ENCODE assay signal across 13 cellular contexts in the genomic region with DNA sequence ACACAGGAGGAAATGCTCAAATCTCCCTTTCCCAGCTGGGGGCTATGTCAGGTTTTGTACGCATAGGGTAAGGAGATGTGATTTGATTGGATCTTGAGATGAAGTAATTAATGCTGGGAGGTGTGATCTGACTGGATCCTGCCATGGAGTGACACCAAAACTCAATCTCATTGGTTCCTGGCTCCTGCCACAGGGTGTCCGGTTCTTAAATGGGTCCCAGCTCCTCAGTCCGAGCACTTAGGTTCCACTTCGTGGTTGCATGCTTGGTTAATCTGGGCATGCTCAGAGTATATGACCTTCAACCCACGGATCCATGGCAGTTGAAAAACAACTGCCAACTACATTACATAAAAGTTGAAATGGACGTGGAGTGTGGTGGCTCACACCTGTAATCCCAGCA. TPM values are rescaled to one million over a fixed set of nuclear protein-coding genes. Genes with fewer than 3 reads are reported as not detected.
A peak's percentile ranks its signal among the peaks of the same experiment; 100 is the strongest.
DNase-seq lines count a peak whose midpoint lies in the region; ATAC-seq and TF ChIP-seq lines count a peak whose summit lies in the region.
"Had no signal": no experiment of that assay in that cellular context is flagged by ENCODE, and none has a peak within 500 bp of the region (broad histone marks: within the 10 kb centered on the region; RNA-seq: fewer than 3 reads in every experiment).

No MANE protein-coding gene starts in this region.

- TF ChIP-seq CTCF in activated CD8-positive, alpha-beta T cell treated with anti-CD3 and anti-CD28 coated beads for 36 hours (IDR thresholded peaks at IDR 0.05), result no peak
- TF ChIP-seq CTCF in H9 (conservative IDR thresholded peaks at IDR 0.05), result no peak

- peak; percentile 18 for DNase-seq in activated CD8-positive, alpha-beta T cell treated with anti-CD3 and anti-CD28 coated beads for 36 hours
- no peak for DNase-seq in activated CD8-positive, alpha-beta T cell treated with anti-CD3 and anti-CD28 coated beads, Interleukin-2, amount 10 ng/mL, durations not matched to agents 7 days and 5 days
- DNase-seq in H9 (no peak), RKO (ENCODE audit: low spot score) (peak; percentile 86), HPDE6-E6E7 (ENCODE audit: extremely low spot score) (no peak), MG63 (no peak), cerebellar nuclear complex (lab: John Stamatoyannopoulos, UW) (no peak)
- DNase-seq in stimulated activated CD4-positive, alpha-beta T cell treated with anti-CD3 and anti-CD28 coated beads, Interleukin-4, amount 100 ng/mL, for 24 hours, result peak; percentile 8
- DNase-seq: GOT3, hypothalamus, left cardiac atrium, mucosa of descending colon, NCI-H1092 treated with DMSO at 0.1 percent for 48 hours had no signal

- no peak overlapping the region for H4K91ac ChIP-seq in H9 (ENCODE audit: insufficient read length, low read depth, low read length)

- intact Hi-C loops in activated CD8-positive, alpha-beta T cell treated with anti-CD3 and anti-CD28 coated beads for 36 hours (cut with micrococcal nuclease), result no loop called here

- H3K79me2 ChIP-seq in H9 (ENCODE audit: insufficient read depth, low read length), result peaks cover 11% of the 10 kb centered on the region; the same call in 1 of the 2 replicates

- H2BK20ac ChIP-seq in H9 (ENCODE audit: low read depth, low read length, poor library complexity, severe bottlenecking), result no peak overlapping the region

- peaks cover 17% of the 10 kb centered on the region for H3K4me1 Mint-ChIP-seq in activated CD8-positive, alpha-beta T cell treated with anti-CD3 and anti-CD28 coated beads for 36 hours (ENCODE audit: low read depth)
- peaks cover 11% of the 10 kb centered on the region for H3K4me1 Mint-ChIP-seq in activated CD8-positive, alpha-beta T cell treated with anti-CD3 and anti-CD28 coated beads, Interleukin-2, amount 10 ng/mL, durations not matched to agents 7 days and 5 days (ENCODE audit: low read depth)
- peaks cover 14 to 16% of the 10 kb centered on the region in 2 experiments for H3K4me1 Mint-ChIP-seq in H9

- H3K4me1 ChIP-seq in H9 (ENCODE audit: insufficient read depth, low read length), result peaks cover 2% of the 10 kb centered on the region; the same call in 1 of the 2 replicates

- POLR2A ChIA-PET in activated CD8-positive, alpha-beta T cell treated with anti-CD3 and anti-CD28 coated beads for 36 hours (lab: Charles Lee), result no interaction called here
- POLR2A ChIA-PET in activated CD8-positive, alpha-beta T cell treated with anti-CD3 and anti-CD28 coated beads, Interleukin-2, amount 10 ng/mL, durations not matched to agents 7 days and 5 days (lab: Charles Lee), result no interaction called here

- no peak overlapping the region for H3K27ac ChIP-seq in H9 (ENCODE audit: insufficient read length, low read depth, low read length)

- H2BK15ac ChIP-seq in H9 (ENCODE audit: low read depth, low read length), result no peak overlapping the region

- CTCF ChIA-PET in activated CD8-positive, alpha-beta T cell treated with anti-CD3 and anti-CD28 coated beads for 36 hours (lab: Charles Lee), result no interaction called here
- CTCF ChIA-PET in activated CD8-positive, alpha-beta T cell treated with anti-CD3 and anti-CD28 coated beads, Interleukin-2, amount 10 ng/mL, durations not matched to agents 7 days and 5 days (lab: Charles Lee), result no interaction called here

- H2BK5ac ChIP-seq in H9 (ENCODE audit: insufficient read length, low read length), result no peak overlapping the region

- H3K4me3 ChIP-seq in MG63, result no peak overlapping the region
- H3K4me3 ChIP-seq: mucosa of descending colon had no signal

- peaks cover 16% of the 10 kb centered on the region for H3K36me3 Mint-ChIP-seq in activated CD8-positive, alpha-beta T cell treated with anti-CD3 and anti-CD28 coated beads for 36 hours (ENCODE audit: low read depth)
- peaks cover 25% of the 10 kb centered on the region for H3K36me3 Mint-ChIP-seq in activated CD8-positive, alpha-beta T cell treated with anti-CD3 and anti-CD28 coated beads, Interleukin-2, amount 10 ng/mL, durations not matched to agents 7 days and 5 days (ENCODE audit: low read depth)
- H3K36me3 Mint-ChIP-seq in H9 (ENCODE audit: insufficient read depth in 1 of 3, low read depth in 3 of 3), result peaks cover 5 to 9% (median 6%) of the 10 kb centered on the region in 3 experiments

- no peak overlapping the region for H2AFZ ChIP-seq in H9 (ENCODE audit: low read length)

- peak overlapping the region; percentile 39 for H4K8ac ChIP-seq in H9 (replicated peaks; ENCODE audit: insufficient read length, low read depth, low read length)

- peaks cover 3% of the 10 kb centered on the region for H3K79me1 ChIP-seq in H9 (ENCODE audit: insufficient read depth, low read depth, low read length, poor library complexity, severe bottlenecking)

- ATAC-seq in activated CD8-positive, alpha-beta T cell treated with anti-CD3 and anti-CD28 coated beads for 36 hours, result no peak
- ATAC-seq in activated CD8-positive, alpha-beta T cell treated with anti-CD3 and anti-CD28 coated beads, Interleukin-2, amount 10 ng/mL, durations not matched to agents 7 days and 5 days, result no peak
- ATAC-seq: left cardiac atrium, mucosa of descending colon had no signal

- H3K4me2 ChIP-seq in H9 (ENCODE audit: insufficient read depth, insufficient read length, low read length), result no peak overlapping the region

- H3K23me2 ChIP-seq in H9 (ENCODE audit: insufficient read length, low read depth, low read length, poor library complexity, severe bottlenecking), result peaks cover 8% of the 10 kb centered on the region

- H3K9me3 ChIP-seq in H9 (ENCODE audit: control insufficient read depth, low read depth, low read length), result no peaks in the 10 kb centered on the region
- peaks cover 16% of the 10 kb centered on the region for H3K9me3 ChIP-seq in MG63
- H3K9me3 ChIP-seq: mucosa of descending colon had no signal

- H3K4ac ChIP-seq in H9 (ENCODE audit: low read depth, low read length), result no peak overlapping the region

- H3K4me3 Mint-ChIP-seq in activated CD8-positive, alpha-beta T cell treated with anti-CD3 and anti-CD28 coated beads for 36 hours, result no peak overlapping the region
- H3K4me3 Mint-ChIP-seq in activated CD8-positive, alpha-beta T cell treated with anti-CD3 and anti-CD28 coated beads, Interleukin-2, amount 10 ng/mL, durations not matched to agents 7 days and 5 days, result no peak overlapping the region
- no peak overlapping the region for H3K4me3 Mint-ChIP-seq in H9

- H2BK12ac ChIP-seq in H9 (ENCODE audit: insufficient read length, low read depth, low read length), result no peak overlapping the region

- peak overlapping the region; percentile 31 for H4K5ac ChIP-seq in H9 (ENCODE audit: insufficient read length, low read depth, low read length)

- H2AK5ac ChIP-seq in H9 (ENCODE audit: insufficient read length, low read length), result no peak overlapping the region

- no peak overlapping the region for H3K18ac ChIP-seq in H9 (ENCODE audit: insufficient read length, low read depth, low read length)

- no peak overlapping the region for H2BK120ac ChIP-seq in H9 (ENCODE audit: low read depth, low read length, poor library complexity, severe bottlenecking)

- H3K14ac ChIP-seq in H9 (ENCODE audit: insufficient read depth, low read length), result no peak overlapping the region

- no peak overlapping the region for H3K23ac ChIP-seq in H9 (ENCODE audit: insufficient read length, low read depth, low read length)

- no peak overlapping the region for H3K56ac ChIP-seq in H9 (ENCODE audit: insufficient read length, low read depth, low read length)

- peaks cover 9% of the 10 kb centered on the region for H3K36me3 ChIP-seq in MG63

- H3K27ac Mint-ChIP-seq in activated CD8-positive, alpha-beta T cell treated with anti-CD3 and anti-CD28 coated beads for 36 hours, result no peak overlapping the region
- no peak overlapping the region for H3K27ac Mint-ChIP-seq in activated CD8-positive, alpha-beta T cell treated with anti-CD3 and anti-CD28 coated beads, Interleukin-2, amount 10 ng/mL, durations not matched to agents 7 days and 5 days
- H3K27ac Mint-ChIP-seq in H9, result no peak overlapping the region

- WGBS in H9 (ENCODE audit: extremely low coverage, insufficient read length, low lambda C conversion rate), result no CpG with 5 or more reads among the region's 6 CpGs

- H3K27me3 Mint-ChIP-seq in activated CD8-positive, alpha-beta T cell treated with anti-CD3 and anti-CD28 coated beads for 36 hours, result peaks cover 1% of the 10 kb centered on the region
- peaks cover 3% of the 10 kb centered on the region for H3K27me3 Mint-ChIP-seq in activated CD8-positive, alpha-beta T cell treated with anti-CD3 and anti-CD28 coated beads, Interleukin-2, amount 10 ng/mL, durations not matched to agents 7 days and 5 days (ENCODE audit: low read depth)
- peaks cover 39% of the 10 kb centered on the region for H3K27me3 Mint-ChIP-seq in H9 (ENCODE audit: low read depth)

- H3K9me3 Mint-ChIP-seq in activated CD8-positive, alpha-beta T cell treated with anti-CD3 and anti-CD28 coated beads for 36 hours, result peaks cover 6% of the 10 kb centered on the region
- H3K9me3 Mint-ChIP-seq in activated CD8-positive, alpha-beta T cell treated with anti-CD3 and anti-CD28 coated beads, Interleukin-2, amount 10 ng/mL, durations not matched to agents 7 days and 5 days (ENCODE audit: insufficient read depth), result peaks cover 11% of the 10 kb centered on the region
- H3K9me3 Mint-ChIP-seq in H9, result peaks cover 7 to 34% of the 10 kb centered on the region in 2 experiments

- H3K27me3 ChIP-seq in H9 (ENCODE audit: insufficient read depth, low read length), result no peaks in the 10 kb centered on the region
- H3K27me3 ChIP-seq in MG63, result no peaks in the 10 kb centered on the region

- H3T11ph ChIP-seq in H9 (ENCODE audit: low read length), result no peak overlapping the region

- no peak overlapping the region for H3K9ac ChIP-seq in H9 (ENCODE audit: extremely low read depth, insufficient read length, low read length)

- H4K20me1 ChIP-seq in H9 (ENCODE audit: control insufficient read depth, insufficient read depth, insufficient read length), result no peaks in the 10 kb centered on the region

RNA-seq across cellular contexts. Expression of a gene that starts 3.1 kb away (rescaled TPM):
- 10 to 100 TPM; 20.6 to 22.7 TPM for total RNA-seq in activated CD8-positive, alpha-beta T cell treated with anti-CD3 and anti-CD28 coated beads for 36 hours
- total RNA-seq in activated CD8-positive, alpha-beta T cell treated with anti-CD3 and anti-CD28 coated beads, Interleukin-2, amount 10 ng/mL, durations not matched to agents 7 days and 5 days, result 10 to 100 TPM; 20.1 to 23.1 TPM
- total RNA-seq in H9 (2021), result 19.1 and 19.4 TPM in 2 replicates
- 7.1 and 8.0 TPM in 2 replicates for total RNA-seq in MG63 (2014; rRNA removed; shearing (Covaris generic); ENCODE audit: low replicate concordance)

RNA-seq across cellular contexts. Expression of a gene that starts 44.1 kb away (rescaled TPM):
- under 1 TPM; 0.63 TPM for total RNA-seq in activated CD8-positive, alpha-beta T cell treated with anti-CD3 and anti-CD28 coated beads for 36 hours
- total RNA-seq in activated CD8-positive, alpha-beta T cell treated with anti-CD3 and anti-CD28 coated beads, Interleukin-2, amount 10 ng/mL, durations not matched to agents 7 days and 5 days, result 1 to 10 TPM in 1 of 2 experiments, under 1 TPM in 1; 0.63 to 1.1 TPM
- 0.33 and 0.39 TPM in 2 replicates for total RNA-seq in H9 (2021)
- total RNA-seq in MG63 (2014; rRNA removed; shearing (Covaris generic); ENCODE audit: low replicate concordance), result 0.20 TPM in 1 of 2 replicates, not detected in the other
- total RNA-seq: left cardiac atrium had no signal

Comparison
In these comparisons a context has a peak if more than half of its experiments do, and no peak if none do; other contexts are left out.
1. DNase-seq: peak in activated CD8-positive, alpha-beta T cell treated with anti-CD3 and anti-CD28 coated beads for 36 hours (single experiment), RKO (single experiment) and stimulated activated CD4-positive, alpha-beta T cell treated with anti-CD3 and anti-CD28 coated beads, Interleukin-4, amount 100 ng/mL, for 24 hours (single experiment); none in activated CD8-positive, alpha-beta T cell treated with anti-CD3 and anti-CD28 coated beads, Interleukin-2, amount 10 ng/mL, durations not matched to agents 7 days and 5 days (single experiment), H9 (single experiment), HPDE6-E6E7 (single experiment), MG63 (single experiment) and cerebellar nuclear complex (0 of 2).